Comparison of ENCODE assay signal across 9 cellular contexts in genomic region chr11:59135648-59136461, GRCh38. TPM values are rescaled to one million over a fixed set of nuclear protein-coding genes. Genes with fewer than 3 reads are reported as not detected.
A peak's percentile ranks its signal among the peaks of the same experiment; 100 is the strongest.
DNase-seq lines count a peak whose midpoint lies in the region; ATAC-seq and TF ChIP-seq lines count a peak whose summit lies in the region.
"Had no signal": no experiment of that assay in that cellular context is flagged by ENCODE, and none has a peak within 500 bp of the region (broad histone marks: within the 10 kb centered on the region; RNA-seq: fewer than 3 reads in every experiment).

No MANE protein-coding gene starts in this region.

- peak overlapping the region; percentile 35 for H3K4me3 Mint-ChIP-seq in activated T-helper 17 cell treated with anti-CD3 and anti-CD28 coated beads, Interleukin-2, amount 50 U/mL, for 72 hours

- H3K27me3 ChIP-seq in RWPE2 (ENCODE audit: insufficient read depth, poor library complexity, severe bottlenecking) (no peaks in the 10 kb centered on the region), subcutaneous abdominal adipose tissue (ENCODE audit: control insufficient read depth in 5 of 5, insufficient read depth in 4 of 5, low read length in 5 of 5) (no peaks in the 10 kb centered on the region)

- peaks cover 5% of the 10 kb centered on the region for H3K4me1 Mint-ChIP-seq in activated T-helper 17 cell treated with anti-CD3 and anti-CD28 coated beads, Interleukin-2, amount 50 U/mL, for 72 hours

- no peaks in the 10 kb centered on the region for H3K9me3 ChIP-seq in RWPE2 (ENCODE audit: severe bottlenecking)
- H3K9me3 ChIP-seq in subcutaneous abdominal adipose tissue (ENCODE audit: control insufficient read depth in 5 of 5, low read length in 5 of 5) = peaks cover 0 to 2% (median 0%) of the 10 kb centered on the region in 5 donors

- TF ChIP-seq CTCF in RWPE2 (IDR thresholded peaks at IDR 0.05; ENCODE audit: poor library complexity, severe bottlenecking) (peak; percentile 97), fibroblast of villous mesenchyme (IDR thresholded peaks at IDR 0.05; ENCODE audit: insufficient read depth, low read depth, low read length) (peak; percentile 98)

- DNase-seq in DMS53 (lab: John Stamatoyannopoulos, UW) (peak; percentile 81), RWPE2 (ENCODE audit: low spot score) (peak; percentile 74), fibroblast of villous mesenchyme (ENCODE audit: low read depth) (peak; percentile 74), nucleus accumbens (lab: John Stamatoyannopoulos, UW) (peak in 51 of 56 donors; percentile 15 to 85 (median 56))

- H3K27me3 Mint-ChIP-seq in activated T-helper 17 cell treated with anti-CD3 and anti-CD28 coated beads, Interleukin-2, amount 50 U/mL, for 72 hours = no peaks in the 10 kb centered on the region

- H3K9me3 Mint-ChIP-seq in activated T-helper 17 cell treated with anti-CD3 and anti-CD28 coated beads, Interleukin-2, amount 50 U/mL, for 72 hours = no peaks in the 10 kb centered on the region

- no peaks in the 10 kb centered on the region for H3K4me1 ChIP-seq in RWPE2 (ENCODE audit: insufficient read depth, poor library complexity, severe bottlenecking)
- peaks cover 0 to 8% (median 5%) of the 10 kb centered on the region in 5 donors for H3K4me1 ChIP-seq in subcutaneous abdominal adipose tissue (ENCODE audit: control insufficient read depth in 5 of 5, insufficient read depth in 5 of 5, low read length in 5 of 5)

- H3K27ac Mint-ChIP-seq in activated T-helper 17 cell treated with anti-CD3 and anti-CD28 coated beads, Interleukin-2, amount 50 U/mL, for 72 hours = peak overlapping the region; percentile 15

- TF ChIP-seq RAD21 in Ishikawa (IDR thresholded peaks at IDR 0.05; ENCODE audit: low read depth) = peak; percentile 88

- no peak for TF ChIP-seq EP300 in Ishikawa (IDR thresholded peaks at IDR 0.05; ENCODE audit: borderline replicate concordance)

- H3K4me3 ChIP-seq in RWPE2 (ENCODE audit: severe bottlenecking) = no peak overlapping the region
- peak overlapping the region; percentile 29 for H3K4me3 ChIP-seq in fibroblast of villous mesenchyme (ENCODE audit: low read depth, low read length)
- H3K4me3 ChIP-seq in subcutaneous abdominal adipose tissue (ENCODE audit: low read depth in 1 of 5, low read length in 5 of 5) = peak overlapping the region in 3 of 5 donors; percentile 13 to 53 (median 39)

- ATAC-seq in GM21619 (IDR thresholded peaks at IDR 0.05; ENCODE audit: unreplicated experiment) (peak; percentile 98), RWPE2 (ENCODE audit: low read depth) (peak; percentile 100)
- peak; percentile 100 for ATAC-seq in activated T-helper 17 cell treated with anti-CD3 and anti-CD28 coated beads, Interleukin-2, amount 50 U/mL, for 72 hours (replicated peaks)

- H3K36me3 Mint-ChIP-seq in activated T-helper 17 cell treated with anti-CD3 and anti-CD28 coated beads, Interleukin-2, amount 50 U/mL, for 72 hours (ENCODE audit: low read depth) = peaks cover 52% of the 10 kb centered on the region

- H3K36me3 ChIP-seq in RWPE2 (ENCODE audit: low read depth) = peaks cover 17% of the 10 kb centered on the region
- H3K36me3 ChIP-seq in subcutaneous abdominal adipose tissue (ENCODE audit: control insufficient read depth in 5 of 5, insufficient read depth in 5 of 5, low read length in 5 of 5) = peaks cover 0 to 25% (median 13%) of the 10 kb centered on the region in 5 donors

- H3K27ac ChIP-seq in RWPE2 (ENCODE audit: poor library complexity, severe bottlenecking) = no peak overlapping the region
- no peak overlapping the region for H3K27ac ChIP-seq in subcutaneous abdominal adipose tissue (ENCODE audit: low read depth, low read length)

- H3K9ac ChIP-seq in subcutaneous abdominal adipose tissue (ENCODE audit: low read length in 5 of 5) = no peak overlapping the region

TF ChIP-seq in Ishikawa, 13 proteins besides CTCF, POLR2A, EP300 and RAD21:
- TF ChIP-seq USF1 (IDR thresholded peaks at IDR 0.05) (no peak), MAX (IDR thresholded peaks at IDR 0.05) (peak; percentile 23; the same call in 1 of the 2 replicates), FOXM1 (IDR thresholded peaks at IDR 0.05; ENCODE audit: borderline replicate concordance, low read depth) (no peak), NFIC (IDR thresholded peaks at IDR 0.05) (no peak), YY1 (IDR thresholded peaks at IDR 0.05; ENCODE audit: low read depth) (no peak), TEAD4 (IDR thresholded peaks at IDR 0.05) (no peak), CREB1 (IDR thresholded peaks at IDR 0.05; ENCODE audit: low read depth) (no peak)

RNA-seq across cellular contexts. Expression of gene FAM111A, which starts 6.8 kb away (rescaled TPM):
- total RNA-seq in activated T-helper 17 cell treated with anti-CD3 and anti-CD28 coated beads, Interleukin-2, amount 50 U/mL, for 72 hours = 10 to 100 TPM; 80.2 to 92.7 TPM
- total RNA-seq in fibroblast of villous mesenchyme = 37.0 and 60.0 TPM in 2 replicates

RNA-seq across cellular contexts. Expression of gene FAM111B, which starts 28.8 kb away (rescaled TPM):
- total RNA-seq in activated T-helper 17 cell treated with anti-CD3 and anti-CD28 coated beads, Interleukin-2, amount 50 U/mL, for 72 hours = 10 to 100 TPM; 51.5 to 64.8 TPM
- 12.1 and 12.2 TPM in 2 replicates for total RNA-seq in fibroblast of villous mesenchyme

RNA-seq across cellular contexts. Expression of gene DTX4, which starts 36.1 kb away (rescaled TPM):
- under 1 TPM; 0.13 to 0.16 TPM for total RNA-seq in activated T-helper 17 cell treated with anti-CD3 and anti-CD28 coated beads, Interleukin-2, amount 50 U/mL, for 72 hours
- total RNA-seq in fibroblast of villous mesenchyme = 2.3 and 4.7 TPM in 2 replicates

RNA-seq across cellular contexts. Expression of gene GLYATL1B, which starts 49.7 kb away (rescaled TPM):
- not detected for total RNA-seq in activated T-helper 17 cell treated with anti-CD3 and anti-CD28 coated beads, Interleukin-2, amount 50 U/mL, for 72 hours
- total RNA-seq in fibroblast of villous mesenchyme = not detected in 2 replicates
- total RNA-seq: frontal cortex had no signal
